In genomic region chr20:32129863-32130262, GRCh38 we compare ENCODE assay signal across 22 cellular contexts. TPM values are rescaled to one million over a fixed set of nuclear protein-coding genes. Genes with fewer than 3 reads are reported as not detected.
DNase-seq lines count a peak whose midpoint lies in the region; ATAC-seq, FAIRE-seq and TF ChIP-seq lines count a peak whose summit lies in the region.
"Had no signal": no experiment of that assay in that cellular context is flagged by ENCODE, and none has a peak within 500 bp of the region (broad histone marks: within the 10 kb centered on the region; RNA-seq: fewer than 3 reads in every experiment).

No MANE protein-coding gene starts in this region.

- H3K4me3 Mint-ChIP-seq in nephron progenitor cell: no peak overlapping the region
- H3K4me3 Mint-ChIP-seq: CD14-positive monocyte; CD4-positive, alpha-beta memory T cell; CD4-positive, CD25-positive, alpha-beta regulatory T cell had no signal

- in situ Hi-C loops in HepG2 (cut with HindIII; ENCODE audit: extremely low pct_ligation_motif_present, low pct_unique_long_range_greater_than_20kb): no loop called here

- H3K4me2 ChIP-seq in HepG2 (ENCODE audit: low read depth, low read length): no peak overlapping the region
- H3K4me2 ChIP-seq: BLaER1 had no signal

- no peak for ATAC-seq in HepG2
- ATAC-seq in right lobe of liver: no peak

- H3K27me3 ChIP-seq in HepG2 (ENCODE audit: control insufficient read depth in 1 of 2, insufficient read depth in 2 of 2, low read length in 2 of 2) (no peaks in the 10 kb centered on the region), right lobe of liver (no peaks in the 10 kb centered on the region)
- H3K27me3 ChIP-seq: BE2C, BLaER1 had no signal

- CTCF ChIA-PET in HepG2 (lab: Yijun Ruan, JAX; ENCODE audit: low intra/inter-chr PET ratio, low total read pairs): no interaction called here

- no peak for TF ChIP-seq CTCF in HepG2 (CRISPR knock-in tag; IDR thresholded peaks at IDR 0.05)
- no peak for TF ChIP-seq CTCF in right lobe of liver (IDR thresholded peaks at IDR 0.05)
- no peak for TF ChIP-seq CTCF in nephron progenitor cell (IDR thresholded peaks at IDR 0.05)

- 98% methylated on average over 5 of the region's 5 CpGs for WGBS in HepG2 (ENCODE audit: low lambda C conversion rate)
- WGBS in right lobe of liver (ENCODE audit: insufficient coverage, low coverage, low lambda C conversion rate, missing lambda C conversion rate): 96% methylated on average over 5 of the region's 5 CpGs

- peaks cover 9 to 23% of the 10 kb centered on the region in 2 experiments for H3K36me3 ChIP-seq in HepG2 (replicated peaks in 1 of 2; ENCODE audit: control insufficient read depth in 1 of 2, insufficient read depth in 2 of 2, low read length in 2 of 2)
- peaks cover 0 to 7% (median 0%) of the 10 kb centered on the region in 4 donors for H3K36me3 ChIP-seq in right lobe of liver

- peaks cover 30% of the 10 kb centered on the region for H4K20me1 ChIP-seq in HepG2 (ENCODE audit: insufficient read depth, low read length)

- H2AFZ ChIP-seq in HepG2 (ENCODE audit: low read length): no peak overlapping the region

- peak overlapping the region; percentile 81 for H3K27ac Mint-ChIP-seq in nephron progenitor cell

- H3K9me3 ChIP-seq in HepG2 (ENCODE audit: low read length): no peaks in the 10 kb centered on the region
- no peaks in the 10 kb centered on the region for H3K9me3 ChIP-seq in right lobe of liver
- H3K9me3 ChIP-seq: BE2C, BLaER1 had no signal

- DNase-seq in HepG2 (ENCODE audit: low spot score) (no peak), right lobe of liver (no peak), nephron progenitor cell (no peak), amygdala (lab: John Stamatoyannopoulos, UW) (no peak), D341Med (ENCODE audit: low spot score) (no peak)
- DNase-seq: 8988T; ACHN; BE2C; C1 segment of cervical spinal cord; CD4-positive, alpha-beta memory T cell; CD4-positive, CD25-positive, alpha-beta regulatory T cell; CD8-positive, alpha-beta memory T cell; COR-L47; DMS79 treated with DMSO at 0.1 percent for 48 hours; GF-D8 had no signal

- H3K36me3 Mint-ChIP-seq in nephron progenitor cell (ENCODE audit: low read depth): peaks cover 32% of the 10 kb centered on the region

- H3K27ac ChIP-seq in HepG2 (ENCODE audit: extremely low read length, insufficient read depth, low read length) (no peak overlapping the region), right lobe of liver (no peak overlapping the region)
- H3K27ac ChIP-seq: BLaER1 had no signal

- H3K9me3 Mint-ChIP-seq in nephron progenitor cell: peaks cover 1% of the 10 kb centered on the region
- H3K9me3 Mint-ChIP-seq: CD14-positive monocyte; CD4-positive, CD25-positive, alpha-beta regulatory T cell; CD8-positive, alpha-beta memory T cell had no signal

- TF ChIP-seq RAD21 in HepG2 (CRISPR knock-in tag; IDR thresholded peaks at IDR 0.05): no peak

- H3K9ac ChIP-seq in HepG2 (ENCODE audit: insufficient read depth, low read depth, low read length): no peak overlapping the region
- H3K9ac ChIP-seq: BLaER1 had no signal

- no peak for FAIRE-seq in HepG2 (lab: Jason Lieb, UNC)
- FAIRE-seq: A204.1, D721Med, G401.6, GM12891, GM19239 had no signal

- peaks cover 73% of the 10 kb centered on the region for H3K79me2 ChIP-seq in HepG2 (ENCODE audit: insufficient read depth, low read length)

- H3K4me1 ChIP-seq in HepG2 (ENCODE audit: insufficient read depth, low read length): peaks cover 19% of the 10 kb centered on the region
- peaks cover 0 to 21% (median 4%) of the 10 kb centered on the region in 4 donors for H3K4me1 ChIP-seq in right lobe of liver
- H3K4me1 ChIP-seq: BE2C, BLaER1 had no signal

- no TSS peak for BruUV-seq in HepG2 (replicated peaks; lab: Mats Ljungman, UMichigan)

- no peak for TF ChIP-seq EP300 in HepG2 (IDR thresholded peaks at IDR 0.05; ENCODE audit: low read depth in 2 of 2, low read length in 2 of 2)
- no peak for TF ChIP-seq EP300 in HepG2 (CRISPR knock-in tag; IDR thresholded peaks at IDR 0.05; ENCODE audit: borderline replicate concordance)

- TF ChIP-seq POLR2A in HepG2 (IDR thresholded peaks at IDR 0.05; ENCODE audit: insufficient read depth in 1 of 2, low read depth in 2 of 2, low read length in 2 of 2): no peak
- TF ChIP-seq POLR2A in right lobe of liver (IDR thresholded peaks at IDR 0.05): no peak

- H3K4me3 ChIP-seq in HepG2 (replicated peaks in 1 of 3; ENCODE audit: insufficient read depth in 1 of 3, low read depth in 2 of 3, low read length in 3 of 3): no peak overlapping the region
- H3K4me3 ChIP-seq in right lobe of liver: no peak overlapping the region
- H3K4me3 ChIP-seq: BLaER1 had no signal

- POLR2A ChIA-PET in HepG2 (lab: Yijun Ruan, JAX): no interaction called here

- intact Hi-C loops in HepG2 (cut with micrococcal nuclease; ENCODE audit: unreplicated experiment) (no loop called here), right lobe of liver (cut with DNase I) (no loop called here)

- peaks cover 66% of the 10 kb centered on the region for H3K4me1 Mint-ChIP-seq in nephron progenitor cell

- no peaks in the 10 kb centered on the region for H3K27me3 Mint-ChIP-seq in nephron progenitor cell (ENCODE audit: low read depth, poor library complexity)
- H3K27me3 Mint-ChIP-seq: CD4-positive, alpha-beta memory T cell; CD4-positive, CD25-positive, alpha-beta regulatory T cell; CD8-positive, alpha-beta memory T cell had no signal

TF ChIP-seq in HepG2, 621 proteins besides CTCF, POLR2A, EP300 and RAD21:
- no peak for TF ChIP-seq ZHX2 (IDR thresholded peaks at IDR 0.05; ENCODE audit: low read depth)
- 0 out of 2 replicates have a peak, but pooled peaks have one; percentile 53 for TF ChIP-seq ZHX2 (CRISPR knock-in tag; IDR thresholded peaks at IDR 0.05; ENCODE audit: borderline replicate concordance)
- no peak for TF ChIP-seq ISL2 (CRISPR knock-in tag; IDR thresholded peaks at IDR 0.05)

RNA-seq across cellular contexts. Expression of gene TM9SF4, which starts 20.3 kb away (rescaled TPM):
- total RNA-seq in HepG2 (2016; rRNA removed; fragmentation: Illumina TruSeq; extraction: Trizol) (30.3 and 53.5 TPM in 2 replicates), right lobe of liver (10 to 100 TPM; 26.9 to 33.9 (median 30.5) TPM)
- total RNA-seq in HepG2 (2016; cell fraction: cytosol; rRNA removed; fragmentation: Illumina TruSeq; extraction: Trizol; ENCODE audit: low read depth): 8.9 and 10.2 TPM in 2 replicates
- 26.6 and 52.8 TPM in 2 replicates for total RNA-seq in HepG2 (2016; cell fraction: insoluble cytoplasmic fraction; rRNA removed; fragmentation: Illumina TruSeq; extraction: Trizol)
- 16.3 and 19.5 TPM in 2 replicates for total RNA-seq in HepG2 (2016; cell fraction: membrane; rRNA removed; fragmentation: Illumina TruSeq; extraction: Trizol)
- 67.0 and 79.9 TPM in 2 replicates for total RNA-seq in HepG2 (2016; cell fraction: nucleus; rRNA removed; fragmentation: Illumina TruSeq; extraction: Trizol)
- 171 and 183 TPM in 2 replicates for polyA plus RNA-seq in HepG2 (2011; rRNA removed)
- polyA plus RNA-seq in HepG2 (2011; cell fraction: cytosol; rRNA removed): 137 and 141 TPM in 2 replicates
- 138 and 162 TPM in 2 replicates for polyA plus RNA-seq in HepG2 (2011; cell fraction: nucleus; rRNA removed)
- 93.4 and 96.8 TPM in 2 replicates for polyA plus RNA-seq in HepG2 (2012)
- polyA plus RNA-seq in HepG2 (2016; cell fraction: cytosol; fragmentation: Illumina TruSeq; extraction: Trizol; ENCODE audit: low read depth): 5.9 and 6.7 TPM in 2 replicates
- polyA plus RNA-seq in HepG2 (2016; cell fraction: insoluble cytoplasmic fraction; fragmentation: Illumina TruSeq; extraction: Trizol; ENCODE audit: low read depth): 27.2 and 35.4 TPM in 2 replicates
- 15.5 and 17.0 TPM in 2 replicates for polyA plus RNA-seq in HepG2 (2016; cell fraction: membrane; fragmentation: Illumina TruSeq; extraction: Trizol; ENCODE audit: low read depth)
- 134 and 135 TPM in 2 replicates for polyA plus RNA-seq in HepG2 (2016; cell fraction: nucleus; fragmentation: Illumina TruSeq; extraction: Trizol; ENCODE audit: insufficient read depth, low read depth)
- 107 and 349 TPM in 2 replicates for polyA minus RNA-seq in HepG2 (2011; rRNA and poly(A)+ RNA removed; ENCODE audit: low replicate concordance)
- 135 and 159 TPM in 2 replicates for polyA minus RNA-seq in HepG2 (2011; cell fraction: cytosol; rRNA and poly(A)+ RNA removed)
- polyA minus RNA-seq in HepG2 (2011; cell fraction: nucleus; rRNA and poly(A)+ RNA removed): 88.2 and 109 TPM in 2 replicates
